Comparison of ENCODE assay signal across 17 cellular contexts in the genomic region with DNA sequence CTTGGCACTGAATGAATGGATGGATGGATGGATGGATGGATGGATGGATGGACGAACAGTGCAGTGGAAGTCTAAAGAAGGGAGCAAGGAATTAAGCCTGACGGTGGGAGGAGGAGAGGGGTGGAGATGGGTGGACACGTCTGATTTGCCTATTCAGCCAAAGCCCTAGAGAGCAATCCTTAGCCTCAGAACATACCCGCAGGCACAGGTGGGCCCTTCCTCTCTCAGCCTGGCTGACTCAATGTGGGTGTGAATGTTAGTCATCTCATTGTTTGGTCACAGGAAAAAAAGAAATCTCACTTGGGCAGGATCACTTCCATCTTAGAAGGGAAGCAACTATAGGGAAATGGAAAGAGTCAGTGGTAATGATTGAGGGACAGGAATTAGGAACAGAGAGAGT.
DNase-seq lines count a peak whose midpoint lies in the region; ATAC-seq and TF ChIP-seq lines count a peak whose summit lies in the region.
"Had no signal": no experiment of that assay in that cellular context is flagged by ENCODE, and none has a peak within 500 bp of the region (broad histone marks: within the 10 kb centered on the region; RNA-seq: fewer than 3 reads in every experiment).

No MANE protein-coding gene starts in this region.

- no peak for TF ChIP-seq EP300 in esophagus muscularis mucosa (IDR thresholded peaks at IDR 0.05)

- RAD21 ChIA-PET in HCT116 (lab: Charles Lee; ENCODE audit: low non-redundant PET in 1 of 2, low total read pairs in 2 of 2, uncharacterized antibody in 2 of 2, unreplicated experiment in 2 of 2), result no interaction called here

- H3K4me2 ChIP-seq in HCT116 (ENCODE audit: low read length) (peak overlapping the region; percentile 21; the same call in 1 of the 2 replicates), PC-9 (peak overlapping the region; percentile 52), parathyroid adenoma (ENCODE audit: low read length) (no peak overlapping the region)

- DNase-seq in HCT116 (ENCODE audit: low read depth, low spot score) (peak; percentile 18), PC-9 (peak; percentile 78 to 85), esophagus muscularis mucosa (ENCODE audit: extremely low spot score) (peak; percentile 47), NCI-H2171 treated with DMSO at 0.1 percent for 48 hours (lab: John Stamatoyannopoulos, UW) (no peak), T-helper 2 cell (no peak), SKM-1 treated with dmso at 0.1 percent for 144 hours (lab: John Stamatoyannopoulos, UW; ENCODE audit: unreplicated experiment) (no peak)
- DNase-seq: activated CD4-positive, alpha-beta T cell treated with anti-CD3 and anti-CD28 coated beads for 48 hours; brain microvascular endothelial cell; foreskin melanocyte; lower lobe of right lung; NCI-H187 treated with DMSO at 0.1 percent for 48 hours; right cardiac atrium; SIG-M5; T1000 had no signal

- H3K27ac ChIP-seq in HCT116 (ENCODE audit: low read depth, low read length) (no peak overlapping the region), PC-9 (peak overlapping the region; percentile 76), esophagus muscularis mucosa (replicated peaks in 1 of 4) (no peak overlapping the region), parathyroid adenoma (peak overlapping the region; percentile 85)
- H3K27ac ChIP-seq: brain microvascular endothelial cell, lower lobe of right lung, suprapubic skin had no signal

- POLR2A ChIA-PET in HCT116 (lab: Charles Lee) (interaction anchor here (1.7 kb wide), 1 partner anchor 171 kb away, joined by 4 read pairs; a partner anchor contains a TSS), PC-9 (lab: Charles Lee; ENCODE audit: unreplicated experiment) (no interaction called here)

- H3K9ac ChIP-seq in HCT116 (ENCODE audit: low read length) (no peak overlapping the region), parathyroid adenoma (no peak overlapping the region)

- peaks cover 12% of the 10 kb centered on the region; the same call in 1 of the 2 replicates for H3F3A ChIP-seq in PC-9 (ENCODE audit: insufficient read depth, low read depth)

- H3K4me3 ChIP-seq in HCT116 (replicated peaks in 1 of 2; ENCODE audit: low read depth in 1 of 2, low read length in 2 of 2), result no peak overlapping the region
- no peak overlapping the region for H3K4me3 ChIP-seq in PC-9
- no peak overlapping the region for H3K4me3 ChIP-seq in esophagus muscularis mucosa
- H3K4me3 ChIP-seq in parathyroid adenoma (ENCODE audit: low read depth, low read length), result no peak overlapping the region
- H3K4me3 ChIP-seq: lower lobe of right lung, suprapubic skin had no signal

- H3K4me1 ChIP-seq in HCT116 (ENCODE audit: control insufficient read depth in 1 of 2, insufficient read depth in 2 of 2, low read length in 2 of 2) (peaks cover 0 to 14% of the 10 kb centered on the region in 2 experiments; a peak in 1 of 4 replicates), PC-9 (replicated peaks; ENCODE audit: insufficient read depth) (peaks cover 28% of the 10 kb centered on the region), esophagus muscularis mucosa (peaks cover 31 to 41% (median 36%) of the 10 kb centered on the region in 4 donors), parathyroid adenoma (peaks cover 29% of the 10 kb centered on the region)

- CTCF ChIA-PET in HCT116 (lab: Charles Lee), result no interaction called here
- CTCF ChIA-PET in PC-9 (lab: Charles Lee), result interaction anchor here (0.6 kb wide), 1 partner anchor 283 kb away, joined by 5 read pairs; no protein-coding TSS in a partner anchor

- H3K36me3 ChIP-seq in HCT116 (ENCODE audit: control insufficient read depth in 1 of 2, insufficient read depth in 2 of 2, low read length in 2 of 2), result no peaks in the 10 kb centered on the region
- H3K36me3 ChIP-seq in PC-9 (ENCODE audit: low read depth), result no peaks in the 10 kb centered on the region
- no peaks in the 10 kb centered on the region for H3K36me3 ChIP-seq in esophagus muscularis mucosa
- no peaks in the 10 kb centered on the region for H3K36me3 ChIP-seq in parathyroid adenoma (ENCODE audit: control insufficient read depth, insufficient read depth, low read length)
- H3K36me3 ChIP-seq: brain microvascular endothelial cell, lower lobe of right lung, suprapubic skin had no signal

- no peaks in the 10 kb centered on the region for H3K9me2 ChIP-seq in HCT116 (ENCODE audit: insufficient read depth)
- H3K9me2 ChIP-seq in PC-9 (ENCODE audit: insufficient read depth), result no peaks in the 10 kb centered on the region

- intact Hi-C loops in HCT116 (cut with micrococcal nuclease) (no loop called here), PC-9 (cut with micrococcal nuclease; ENCODE audit: unreplicated experiment) (loop anchor here (1.0 to 5.0 kb wide), 2 partner anchors 67 to 171 kb away; no protein-coding TSS in a partner anchor), esophagus muscularis mucosa (cut with DNase I) (no loop called here)

- H3K27me3 ChIP-seq in HCT116 (ENCODE audit: insufficient read depth, low read length) (no peaks in the 10 kb centered on the region), PC-9 (ENCODE audit: insufficient read depth, low read depth) (no peaks in the 10 kb centered on the region), esophagus muscularis mucosa (no peaks in the 10 kb centered on the region), parathyroid adenoma (ENCODE audit: control insufficient read depth, insufficient read depth, low read length) (no peaks in the 10 kb centered on the region)
- H3K27me3 ChIP-seq: brain microvascular endothelial cell, suprapubic skin had no signal

- H3K79me2 ChIP-seq in HCT116 (ENCODE audit: insufficient read depth, low read length) (no peaks in the 10 kb centered on the region), PC-9 (ENCODE audit: low read depth) (no peaks in the 10 kb centered on the region), parathyroid adenoma (no peaks in the 10 kb centered on the region)

- H2AFZ ChIP-seq in HCT116 (ENCODE audit: low read depth, low read length, poor library complexity, severe bottlenecking) (no peak overlapping the region), PC-9 (no peak overlapping the region), parathyroid adenoma (no peak overlapping the region)

- TF ChIP-seq RAD21 in HCT116 (IDR thresholded peaks at IDR 0.05; ENCODE audit: low read depth), result no peak

- H3K9me3 ChIP-seq in HCT116 (ENCODE audit: control insufficient read depth in 1 of 2, insufficient read depth in 1 of 2, low read depth in 1 of 2, low read length in 2 of 2), result no peaks in the 10 kb centered on the region
- H3K9me3 ChIP-seq in PC-9 (ENCODE audit: insufficient read depth, low read depth), result no peaks in the 10 kb centered on the region
- H3K9me3 ChIP-seq in esophagus muscularis mucosa, result no peaks in the 10 kb centered on the region
- H3K9me3 ChIP-seq in parathyroid adenoma (ENCODE audit: control insufficient read depth, low read length), result no peaks in the 10 kb centered on the region
- H3K9me3 ChIP-seq: lower lobe of right lung, suprapubic skin had no signal

- WGBS in esophagus muscularis mucosa, result 65% methylated on average over 4 of the region's 4 CpGs

- H4K20me1 ChIP-seq in HCT116 (ENCODE audit: insufficient read depth) (no peaks in the 10 kb centered on the region), PC-9 (ENCODE audit: insufficient read depth) (no peaks in the 10 kb centered on the region)

- BruUV-seq in HCT116 (replicated peaks; lab: Mats Ljungman, UMichigan) (no TSS peak), PC-9 (replicated peaks; lab: Mats Ljungman, UMichigan) (no TSS peak)

- no peak for TF ChIP-seq CTCF in HCT116 (IDR thresholded peaks at IDR 0.05 in 2 of 3, conservative IDR thresholded peaks at IDR 0.05 in 1 of 3; ENCODE audit: borderline replicate concordance in 1 of 3, insufficient read depth in 1 of 3, low read depth in 2 of 3, low read length in 2 of 3)
- no peak for TF ChIP-seq CTCF in PC-9 (conservative IDR thresholded peaks at IDR 0.05)
- TF ChIP-seq CTCF in esophagus muscularis mucosa (IDR thresholded peaks at IDR 0.05), result no peak
- no peak for TF ChIP-seq CTCF in parathyroid adenoma (IDR thresholded peaks at IDR 0.05)

- ATAC-seq in HCT116 (peak; percentile 64), HG03280 (IDR thresholded peaks at IDR 0.05; ENCODE audit: unreplicated experiment) (no peak)
- ATAC-seq: lower lobe of right lung had no signal

- TF ChIP-seq POLR2A in HCT116 (IDR thresholded peaks at IDR 0.05; ENCODE audit: borderline replicate concordance, extremely low read depth, insufficient read depth, insufficient read length) (no peak), esophagus muscularis mucosa (IDR thresholded peaks at IDR 0.05; ENCODE audit: low read depth) (no peak)

TF ChIP-seq in HCT116, 20 proteins besides CTCF, POLR2A, EP300 and RAD21:
- TF ChIP-seq ZFX (IDR thresholded peaks at IDR 0.05) (no peak), CBX3 (IDR thresholded peaks at IDR 0.05; ENCODE audit: low read depth) (peak; percentile 63; the same call in 1 of the 2 replicates), SIN3A (IDR thresholded peaks at IDR 0.05; ENCODE audit: low read depth) (no peak), SP1 (IDR thresholded peaks at IDR 0.05; ENCODE audit: low read depth) (peak; percentile 47), FOSL1 (IDR thresholded peaks at IDR 0.05; ENCODE audit: low read depth) (0 out of 2 replicates have a peak, but pooled peaks have one; percentile 32), JUND (IDR thresholded peaks at IDR 0.05) (peak; percentile 46; the same call in 1 of the 2 replicates)
- TF ChIP-seq, protein P1, sequence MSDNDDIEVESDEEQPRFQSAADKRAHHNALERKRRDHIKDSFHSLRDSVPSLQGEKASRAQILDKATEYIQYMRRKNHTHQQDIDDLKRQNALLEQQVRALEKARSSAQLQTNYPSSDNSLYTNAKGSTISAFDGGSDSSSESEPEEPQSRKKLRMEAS (IDR thresholded peaks at IDR 0.05), result no peak; the same call in 1 of the 2 replicates
- TF ChIP-seq, protein P2, sequence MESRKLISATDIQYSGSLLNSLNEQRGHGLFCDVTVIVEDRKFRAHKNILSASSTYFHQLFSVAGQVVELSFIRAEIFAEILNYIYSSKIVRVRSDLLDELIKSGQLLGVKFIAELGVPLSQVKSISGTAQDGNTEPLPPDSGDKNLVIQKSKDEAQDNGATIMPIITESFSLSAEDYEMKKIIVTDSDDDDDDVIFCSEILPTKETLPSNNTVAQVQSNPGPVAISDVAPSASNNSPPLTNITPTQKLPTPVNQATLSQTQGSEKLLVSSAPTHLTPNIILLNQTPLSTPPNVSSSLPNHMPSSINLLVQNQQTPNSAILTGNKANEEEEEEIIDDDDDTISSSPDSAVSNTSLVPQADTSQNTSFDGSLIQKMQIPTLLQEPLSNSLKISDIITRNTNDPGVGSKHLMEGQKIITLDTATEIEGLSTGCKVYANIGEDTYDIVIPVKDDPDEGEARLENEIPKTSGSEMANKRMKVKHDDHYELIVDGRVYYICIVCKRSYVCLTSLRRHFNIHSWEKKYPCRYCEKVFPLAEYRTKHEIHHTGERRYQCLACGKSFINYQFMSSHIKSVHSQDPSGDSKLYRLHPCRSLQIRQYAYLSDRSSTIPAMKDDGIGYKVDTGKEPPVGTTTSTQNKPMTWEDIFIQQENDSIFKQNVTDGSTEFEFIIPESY (IDR thresholded peaks at IDR 0.05; ENCODE audit: extremely low read depth, insufficient replicate concordance, low read length), result no peak

Comparison
In these comparisons a context has a peak if more than half of its experiments do, and no peak if none do; other contexts are left out.
1. DNase-seq: peak in HCT116 (single experiment), PC-9 (2 of 2) and esophagus muscularis mucosa (single experiment); none in NCI-H2171 treated with DMSO at 0.1 percent for 48 hours (single experiment), T-helper 2 cell (0 of 5) and SKM-1 treated with dmso at 0.1 percent for 144 hours (single experiment).
2. H3K27ac ChIP-seq: peak in PC-9 (single experiment) and parathyroid adenoma (single experiment); none in HCT116 (single experiment) and esophagus muscularis mucosa (0 of 4).